11 cellular contexts compared by ENCODE assay signal in genomic region chr4:71188951-71189350, GRCh38.
DNase-seq lines count a peak whose midpoint lies in the region; ATAC-seq and TF ChIP-seq lines count a peak whose summit lies in the region.
"Had no signal": no experiment of that assay in that cellular context is flagged by ENCODE, and none has a peak within 500 bp of the region (broad histone marks: within the 10 kb centered on the region; RNA-seq: fewer than 3 reads in every experiment).

No MANE protein-coding gene starts in this region.

- H3K27ac ChIP-seq in lower lobe of right lung (peak overlapping the region; percentile 72), thoracic aorta (no peak overlapping the region)
- H3K27ac ChIP-seq: testis had no signal

- no peaks in the 10 kb centered on the region for H3K36me3 ChIP-seq in lower lobe of right lung
- H3K36me3 ChIP-seq in thoracic aorta: no peaks in the 10 kb centered on the region

- intact Hi-C loops in lower lobe of right lung (cut with DNase I): loop anchor here (10.0 kb wide), 1 partner anchor 526 kb away; no protein-coding TSS in a partner anchor

- no peaks in the 10 kb centered on the region for H3K36me3 Mint-ChIP-seq in activated T-cell treated with anti-CD3 and anti-CD28 coated beads, Interleukin-2, amount 50 U/mL, for 24 hours (ENCODE audit: low read depth)
- H3K36me3 Mint-ChIP-seq in activated CD8-positive, alpha-beta T cell treated with anti-CD3 and anti-CD28 coated beads, Interleukin-2, amount 10 ng/mL, durations not matched to agents 7 days and 5 days (ENCODE audit: low read depth): no peaks in the 10 kb centered on the region

- no peaks in the 10 kb centered on the region for H3K9me3 Mint-ChIP-seq in activated T-cell treated with anti-CD3 and anti-CD28 coated beads, Interleukin-2, amount 50 U/mL, for 24 hours
- H3K9me3 Mint-ChIP-seq in activated CD8-positive, alpha-beta T cell treated with anti-CD3 and anti-CD28 coated beads, Interleukin-2, amount 10 ng/mL, durations not matched to agents 7 days and 5 days (ENCODE audit: insufficient read depth): no peaks in the 10 kb centered on the region

- peaks cover 26% of the 10 kb centered on the region for H3K4me1 Mint-ChIP-seq in activated T-cell treated with anti-CD3 and anti-CD28 coated beads, Interleukin-2, amount 50 U/mL, for 24 hours (ENCODE audit: low read depth)
- H3K4me1 Mint-ChIP-seq in activated CD8-positive, alpha-beta T cell treated with anti-CD3 and anti-CD28 coated beads, Interleukin-2, amount 10 ng/mL, durations not matched to agents 7 days and 5 days (ENCODE audit: low read depth): peaks cover 26% of the 10 kb centered on the region

- no peaks in the 10 kb centered on the region for H3K9me3 ChIP-seq in lower lobe of right lung
- no peaks in the 10 kb centered on the region for H3K9me3 ChIP-seq in thoracic aorta
- H3K9me3 ChIP-seq: testis had no signal

- H3K4me1 ChIP-seq in lower lobe of right lung (peaks cover 5% of the 10 kb centered on the region), thoracic aorta (ENCODE audit: control insufficient read depth in 1 of 2, low read depth in 2 of 2) (peaks cover 4 to 24% of the 10 kb centered on the region in 2 donors)

- H3K4me3 Mint-ChIP-seq in activated T-cell treated with anti-CD3 and anti-CD28 coated beads, Interleukin-2, amount 50 U/mL, for 24 hours: peak overlapping the region; percentile 77
- peak overlapping the region; percentile 70 for H3K4me3 Mint-ChIP-seq in activated CD8-positive, alpha-beta T cell treated with anti-CD3 and anti-CD28 coated beads, Interleukin-2, amount 10 ng/mL, durations not matched to agents 7 days and 5 days

- TF ChIP-seq CTCF in lower lobe of right lung (IDR thresholded peaks at IDR 0.05) (no peak), thoracic aorta (IDR thresholded peaks at IDR 0.05) (no peak)

- peaks cover 10% of the 10 kb centered on the region for H3K27me3 ChIP-seq in lower lobe of right lung (ENCODE audit: low read depth)
- no peaks in the 10 kb centered on the region for H3K27me3 ChIP-seq in thoracic aorta (replicated peaks; ENCODE audit: insufficient read depth)
- H3K27me3 ChIP-seq: testis had no signal

- CTCF ChIA-PET in activated CD8-positive, alpha-beta T cell treated with anti-CD3 and anti-CD28 coated beads, Interleukin-2, amount 10 ng/mL, durations not matched to agents 7 days and 5 days (lab: Charles Lee): interaction anchor here (0.6 kb wide), 1 partner anchor 589 kb away, joined by 3 read pairs; no protein-coding TSS in a partner anchor

- POLR2A ChIA-PET in activated CD8-positive, alpha-beta T cell treated with anti-CD3 and anti-CD28 coated beads, Interleukin-2, amount 10 ng/mL, durations not matched to agents 7 days and 5 days (lab: Charles Lee): no interaction called here

- peak overlapping the region; percentile 66 for H3K4me3 ChIP-seq in lower lobe of right lung
- peak overlapping the region; percentile 87 for H3K4me3 ChIP-seq in thoracic aorta
- H3K4me3 ChIP-seq: testis had no signal

- DNase-seq in activated T-cell treated with anti-CD3 and anti-CD28 coated beads, Interleukin-2, amount 50 U/mL, for 24 hours: no peak
- DNase-seq in activated T-cell treated with anti-CD3 and anti-CD28 coated beads for 4 hours (no peak), lower lobe of right lung (no peak), thoracic aorta (ENCODE audit: low spot score) (no peak), NCI-H2227 (lab: John Stamatoyannopoulos, UW; ENCODE audit: unreplicated experiment) (no peak), A172 (ENCODE audit: low spot score) (no peak)
- no peak for DNase-seq in activated CD8-positive, alpha-beta T cell treated with anti-CD3 and anti-CD28 coated beads, Interleukin-2, amount 10 ng/mL, durations not matched to agents 7 days and 5 days
- no peak for DNase-seq in activated CD8-positive, alpha-beta memory T cell treated with anti-CD3 and anti-CD28 coated beads for 24 hours
- DNase-seq: NCI-H1417 treated with DMSO at 0.1 percent for 48 hours, NCI-H526, testis had no signal

- no peak for ATAC-seq in activated CD8-positive, alpha-beta T cell treated with anti-CD3 and anti-CD28 coated beads, Interleukin-2, amount 10 ng/mL, durations not matched to agents 7 days and 5 days
- no peak for ATAC-seq in lower lobe of right lung
- no peak for ATAC-seq in thoracic aorta (ENCODE audit: insufficient number of reproducible peaks, low FRiP score, low read depth)

- H3K27ac Mint-ChIP-seq in activated T-cell treated with anti-CD3 and anti-CD28 coated beads, Interleukin-2, amount 50 U/mL, for 24 hours: no peak overlapping the region
- H3K27ac Mint-ChIP-seq in activated CD8-positive, alpha-beta T cell treated with anti-CD3 and anti-CD28 coated beads, Interleukin-2, amount 10 ng/mL, durations not matched to agents 7 days and 5 days: peak overlapping the region; percentile 68

- H3K27me3 Mint-ChIP-seq in activated T-cell treated with anti-CD3 and anti-CD28 coated beads, Interleukin-2, amount 50 U/mL, for 24 hours: peaks cover 63% of the 10 kb centered on the region
- peaks cover 60% of the 10 kb centered on the region for H3K27me3 Mint-ChIP-seq in activated CD8-positive, alpha-beta T cell treated with anti-CD3 and anti-CD28 coated beads, Interleukin-2, amount 10 ng/mL, durations not matched to agents 7 days and 5 days (ENCODE audit: low read depth)
